In the genomic region with DNA sequence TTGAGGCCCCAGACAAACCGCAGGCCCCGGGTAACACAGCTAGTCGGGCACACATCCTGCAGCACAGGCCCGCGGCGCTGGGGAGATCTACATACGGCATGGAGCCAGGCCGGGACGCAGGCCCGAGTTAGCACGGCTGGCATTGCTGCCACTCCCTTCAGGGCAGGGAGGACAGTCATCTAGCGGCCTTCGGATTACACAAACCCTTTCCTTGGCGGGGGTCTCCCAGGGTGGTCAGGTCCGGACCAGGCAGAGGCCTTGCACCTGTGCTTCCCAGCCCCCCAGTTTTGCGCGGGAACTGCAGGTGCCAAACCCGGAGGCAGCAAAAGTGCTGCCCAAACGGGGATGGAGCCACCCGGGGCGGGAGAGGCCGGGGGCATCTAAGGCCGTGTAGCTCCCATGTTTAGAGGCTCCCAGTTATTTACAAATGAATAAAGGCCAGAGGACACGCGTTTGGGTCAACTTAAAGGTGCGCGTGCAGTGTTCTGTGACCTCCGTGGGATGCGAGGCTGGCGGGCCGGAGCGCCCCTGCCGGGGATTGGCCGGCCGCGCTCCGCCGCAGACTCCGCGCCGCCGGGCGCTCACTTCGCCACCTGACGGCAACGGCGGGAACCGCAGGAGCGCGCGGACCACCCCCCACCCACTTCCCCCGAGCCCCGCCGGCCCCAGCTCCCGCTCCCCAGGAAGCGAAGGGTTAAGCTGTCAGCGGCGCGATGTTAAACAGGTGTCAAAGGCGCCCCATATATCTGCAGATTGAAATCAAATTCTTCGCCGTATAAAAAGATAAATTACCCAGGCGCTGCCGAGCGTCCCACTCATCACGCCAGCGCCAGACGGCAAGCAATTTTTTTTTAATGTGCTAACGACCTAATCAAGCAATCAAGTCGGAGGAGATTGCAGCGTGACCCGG, we compare ENCODE assay signal across 8 cellular contexts. TPM values are rescaled to one million over a fixed set of nuclear protein-coding genes. Genes with fewer than 3 reads are reported as not detected.
A peak's percentile ranks its signal among the peaks of the same experiment; 100 is the strongest.
DNase-seq lines count a peak whose midpoint lies in the region; ATAC-seq, FAIRE-seq and TF ChIP-seq lines count a peak whose summit lies in the region.

No MANE protein-coding gene starts in this region.

- no peaks in the 10 kb centered on the region for H3K9me2 ChIP-seq in DOHH2 (replicated peaks; ENCODE audit: control insufficient read depth, low read length)

- no peak overlapping the region for H3K27ac ChIP-seq in DOHH2 (ENCODE audit: low read depth, low read length)
- no peak overlapping the region for H3K27ac ChIP-seq in endothelial cell of umbilical vein (ENCODE audit: insufficient read depth, low read depth, low read length)

- FAIRE-seq in endothelial cell of umbilical vein (lab: Jason Lieb, UNC): peak; percentile 70

- H3K79me2 ChIP-seq in DOHH2 (ENCODE audit: control insufficient read depth, low read length): no peaks in the 10 kb centered on the region
- no peaks in the 10 kb centered on the region for H3K79me2 ChIP-seq in endothelial cell of umbilical vein (ENCODE audit: control insufficient read depth, insufficient read depth, low read length)

- intact Hi-C loops in endothelial cell of umbilical vein (cut with micrococcal nuclease): loop anchor here (1.0 to 2.0 kb wide), 3 partner anchors 39 to 146 kb away; no protein-coding TSS in a partner anchor

- no TSS peak for BruUV-seq in endothelial cell of umbilical vein (replicated peaks; lab: Mats Ljungman, UMichigan)

- H3K36me3 ChIP-seq in DOHH2 (ENCODE audit: control insufficient read depth, low read length): no peaks in the 10 kb centered on the region
- no peaks in the 10 kb centered on the region for H3K36me3 ChIP-seq in endothelial cell of umbilical vein (ENCODE audit: control insufficient read depth in 2 of 2, extremely low read depth in 1 of 2, insufficient read depth in 2 of 2, low read length in 2 of 2)
- H3K36me3 ChIP-seq in mucosa of stomach (ENCODE audit: control insufficient read depth, insufficient read depth, low read length): no peaks in the 10 kb centered on the region

- H3K4me3 ChIP-seq in DOHH2 (ENCODE audit: low read length): peak overlapping the region; percentile 79
- peak overlapping the region; percentile 69 to 79 (median 78) for H3K4me3 ChIP-seq in endothelial cell of umbilical vein (replicated peaks in 1 of 3; ENCODE audit: insufficient read depth in 1 of 3, low read depth in 1 of 3, low read length in 3 of 3)
- H3K4me3 ChIP-seq in mucosa of stomach (ENCODE audit: low read length): peak overlapping the region; percentile 36

- dilution Hi-C loops in endothelial cell of umbilical vein (cut with MboI; ENCODE audit: extremely low pct_ligation_motif_present, low sequenced_read_pairs): no loop called here

- peak; percentile 81 for ATAC-seq in HG02759 (IDR thresholded peaks at IDR 0.05; ENCODE audit: unreplicated experiment)

- H2AFZ ChIP-seq in endothelial cell of umbilical vein (ENCODE audit: low read depth, low read length): peak overlapping the region; percentile 90

- no peak for TF ChIP-seq POLR2A in endothelial cell of umbilical vein (IDR thresholded peaks at IDR 0.05; ENCODE audit: low read depth, low read length)

- H3K27me3 ChIP-seq in DOHH2 (ENCODE audit: control insufficient read depth, low read length) (peaks cover 22% of the 10 kb centered on the region), endothelial cell of umbilical vein (ENCODE audit: control insufficient read depth in 2 of 2, insufficient read depth in 2 of 2, low read length in 2 of 2) (peaks cover 0 to 2% of the 10 kb centered on the region in 2 experiments), mucosa of stomach (ENCODE audit: control insufficient read depth, insufficient read depth, low read length) (peaks cover 25% of the 10 kb centered on the region)

- CTCF ChIA-PET in endothelial cell of umbilical vein (lab: Charles Lee): interaction anchor here (0.6 to 3.5 kb wide), 12 partner anchors 9 to 604 kb away, joined by 3 to 28 read pairs (median 6); no protein-coding TSS in a partner anchor

- DNase-seq in NCI-H524 (lab: John Stamatoyannopoulos, UW) (peak; percentile 89 to 91), endothelial cell of umbilical vein (ENCODE audit: low read depth, low spot score) (peak; percentile 21), amniotic stem cell (lab: John Stamatoyannopoulos, UW) (no peak)
- DNase-seq in activated CD8-positive, alpha-beta memory T cell treated with anti-CD3 and anti-CD28 coated beads for 4 hours (ENCODE audit: low read depth in 2 of 2): peak; percentile 7 to 24
- peak; percentile 78 for DNase-seq in stimulated activated CD8-positive, alpha-beta memory T cell treated with anti-CD3 and anti-CD28 coated beads, Interleukin-4, amount 100 ng/mL, for 48 hours

- POLR2A ChIA-PET in endothelial cell of umbilical vein (lab: Charles Lee): no interaction called here

- H3K4me1 ChIP-seq in DOHH2 (ENCODE audit: control insufficient read depth, low read length): peaks cover 15% of the 10 kb centered on the region
- H3K4me1 ChIP-seq in endothelial cell of umbilical vein (ENCODE audit: control insufficient read depth, extremely low read depth, insufficient read depth, low read length): peaks cover 4% of the 10 kb centered on the region
- H3K4me1 ChIP-seq in mucosa of stomach (ENCODE audit: control insufficient read depth, insufficient read depth, low read length): peaks cover 5% of the 10 kb centered on the region

- H3K4me2 ChIP-seq in DOHH2 (ENCODE audit: low read length): peak overlapping the region; percentile 97
- peak overlapping the region; percentile 87 for H3K4me2 ChIP-seq in endothelial cell of umbilical vein (ENCODE audit: insufficient read depth, low read length)

- no peaks in the 10 kb centered on the region for H3F3A ChIP-seq in DOHH2 (ENCODE audit: control insufficient read depth, insufficient read depth)

- H4K20me1 ChIP-seq in DOHH2 (ENCODE audit: control insufficient read depth, insufficient read depth, low read depth, low read length) (no peaks in the 10 kb centered on the region), endothelial cell of umbilical vein (replicated peaks; ENCODE audit: control insufficient read depth, extremely low read depth, insufficient read depth, low read length) (no peaks in the 10 kb centered on the region)

- TF ChIP-seq CTCF in DOHH2 (IDR thresholded peaks at IDR 0.05; ENCODE audit: low read depth, low read length, poor library complexity, severe bottlenecking): peak; percentile 93
- TF ChIP-seq CTCF in endothelial cell of umbilical vein (IDR thresholded peaks at IDR 0.05; ENCODE audit: extremely low read depth in 1 of 2, insufficient read depth in 1 of 2, low read depth in 1 of 2, low read length in 2 of 2): peak; percentile 82 to 94

- H3K9ac ChIP-seq in endothelial cell of umbilical vein (replicated peaks; ENCODE audit: extremely low read depth, insufficient read depth, low read length) (peak overlapping the region; percentile 36), mucosa of stomach (ENCODE audit: low read length) (peak overlapping the region; percentile 43)

- H3K9me1 ChIP-seq in endothelial cell of umbilical vein (replicated peaks; ENCODE audit: control insufficient read depth, extremely low read depth, insufficient read depth, low read length): no peaks in the 10 kb centered on the region

- H3K9me3 ChIP-seq in DOHH2 (ENCODE audit: control insufficient read depth, insufficient read depth, low read length): no peaks in the 10 kb centered on the region
- H3K9me3 ChIP-seq in endothelial cell of umbilical vein (replicated peaks; ENCODE audit: control insufficient read depth, insufficient read depth, low read length): no peaks in the 10 kb centered on the region
- H3K9me3 ChIP-seq in mucosa of stomach (ENCODE audit: control insufficient read depth, low read length): no peaks in the 10 kb centered on the region

TF ChIP-seq in endothelial cell of umbilical vein, 7 proteins besides CTCF, POLR2A, EP300 and RAD21:
- TF ChIP-seq MYC (IDR thresholded peaks at IDR 0.05; ENCODE audit: low read depth, low read length) (no peak), POLR2AphosphoS5 (IDR thresholded peaks at IDR 0.05; ENCODE audit: insufficient read depth, low read depth, low read length) (no peak), EZH2 (IDR thresholded peaks at IDR 0.05; ENCODE audit: borderline replicate concordance, low read depth, low read length, severe bottlenecking) (no peak), FOS (IDR thresholded peaks at IDR 0.05; ENCODE audit: borderline replicate concordance, insufficient read depth, low read length) (no peak), JUN (IDR thresholded peaks at IDR 0.05; ENCODE audit: borderline replicate concordance, insufficient read depth, insufficient read length, low read depth) (no peak), GATA2 (IDR thresholded peaks at IDR 0.05; ENCODE audit: insufficient read depth, insufficient read length, low read depth, low read length) (no peak)
- TF ChIP-seq, protein P1, sequence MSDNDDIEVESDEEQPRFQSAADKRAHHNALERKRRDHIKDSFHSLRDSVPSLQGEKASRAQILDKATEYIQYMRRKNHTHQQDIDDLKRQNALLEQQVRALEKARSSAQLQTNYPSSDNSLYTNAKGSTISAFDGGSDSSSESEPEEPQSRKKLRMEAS (IDR thresholded peaks at IDR 0.05; ENCODE audit: insufficient read depth, insufficient read length): no peak

RNA-seq across cellular contexts. Expression of a gene that starts 18.1 kb away (rescaled TPM):
- total RNA-seq in endothelial cell of umbilical vein: not detected in 2 replicates
- not detected in 2 replicates for polyA plus RNA-seq in endothelial cell of umbilical vein
- polyA plus RNA-seq in endothelial cell of umbilical vein (2011; cell fraction: cytosol; rRNA removed): 0.01 TPM in 1 of 2 replicates, not detected in the other
- not detected in 2 replicates for polyA plus RNA-seq in endothelial cell of umbilical vein (2011; cell fraction: nucleus; rRNA removed)
- polyA plus RNA-seq in endothelial cell of umbilical vein (2012): 0.05 TPM in 1 of 2 replicates, not detected in the other
- not detected in 2 replicates for polyA minus RNA-seq in endothelial cell of umbilical vein
- polyA minus RNA-seq in endothelial cell of umbilical vein (2011; cell fraction: cytosol; rRNA and poly(A)+ RNA removed): not detected
- not detected in 2 replicates for polyA minus RNA-seq in endothelial cell of umbilical vein (2011; cell fraction: nucleus; rRNA and poly(A)+ RNA removed)

RNA-seq across cellular contexts. Expression of a gene that starts 45.4 kb away (rescaled TPM):
- 81.6 and 84.2 TPM in 2 replicates for total RNA-seq in endothelial cell of umbilical vein
- 50.6 and 58.2 TPM in 2 replicates for polyA plus RNA-seq in endothelial cell of umbilical vein
- polyA plus RNA-seq in endothelial cell of umbilical vein (2011; cell fraction: cytosol; rRNA removed): 23.9 and 30.7 TPM in 2 replicates
- polyA plus RNA-seq in endothelial cell of umbilical vein (2011; cell fraction: nucleus; rRNA removed): 269 and 325 TPM in 2 replicates
- polyA plus RNA-seq in endothelial cell of umbilical vein (2012): 34.1 and 38.5 TPM in 2 replicates
- 64.0 and 70.6 TPM in 2 replicates for polyA minus RNA-seq in endothelial cell of umbilical vein
- polyA minus RNA-seq in endothelial cell of umbilical vein (2011; cell fraction: cytosol; rRNA and poly(A)+ RNA removed): 9.8 TPM
- polyA minus RNA-seq in endothelial cell of umbilical vein (2011; cell fraction: nucleus; rRNA and poly(A)+ RNA removed): 88.4 and 109 TPM in 2 replicates
